Comparison of ENCODE assay signal across 8 cellular contexts in genomic region chr13:48094781-48095502, GRCh38. TPM values are rescaled to one million over a fixed set of nuclear protein-coding genes. Genes with fewer than 3 reads are reported as not detected.
DNase-seq lines count a peak whose midpoint lies in the region; ATAC-seq and TF ChIP-seq lines count a peak whose summit lies in the region.

A gene with protein sequence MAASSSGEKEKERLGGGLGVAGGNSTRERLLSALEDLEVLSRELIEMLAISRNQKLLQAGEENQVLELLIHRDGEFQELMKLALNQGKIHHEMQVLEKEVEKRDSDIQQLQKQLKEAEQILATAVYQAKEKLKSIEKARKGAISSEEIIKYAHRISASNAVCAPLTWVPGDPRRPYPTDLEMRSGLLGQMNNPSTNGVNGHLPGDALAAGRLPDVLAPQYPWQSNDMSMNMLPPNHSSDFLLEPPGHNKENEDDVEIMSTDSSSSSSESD (minus strand): TSS chr13:48095104. CDS start chr13:48095078, 26 bp downstream.

- peak in 2 of 3 donors; percentile 49 to 99 for TF ChIP-seq CTCF in lower leg skin (IDR thresholded peaks at IDR 0.05)

- TF ChIP-seq POLR2A in lower leg skin (IDR thresholded peaks at IDR 0.05), result peak in 1 of 2 donors; percentile 64

- peak; percentile 95 to 98 (median 96) for DNase-seq in CD8-positive, alpha-beta memory T cell
- DNase-seq in HK-2 (ENCODE audit: unreplicated experiment), result peak; percentile 91
- DNase-seq in NCI-H82 treated with DMSO at 0.1 percent for 48 hours (lab: John Stamatoyannopoulos, UW; ENCODE audit: unreplicated experiment), result peak; percentile 87
- DNase-seq in activated CD4-positive, alpha-beta memory T cell treated with anti-CD3 and anti-CD28 coated beads, Interleukin-2, amount 10 ng/mL, durations not matched to agents 7 days and 5 days, result peak; percentile 97
- peak; percentile 98 for DNase-seq in ecto neural progenitor cell (ENCODE audit: low spot score)
- peak; percentile 93 to 99 for DNase-seq in lower leg skin (ENCODE audit: low spot score in 2 of 2)
- DNase-seq in stimulated activated CD4-positive, alpha-beta T cell treated with anti-CD3 and anti-CD28 coated beads, Interleukin-4, amount 100 ng/mL, for 48 hours (ENCODE audit: low read depth in 2 of 2), result peak; percentile 94 to 96

- intact Hi-C loops in lower leg skin (cut with DNase I; ENCODE audit: low total_unique reads), result no loop called here

- H3K4me3 Mint-ChIP-seq in CD8-positive, alpha-beta memory T cell, result peak within 1 kb of the TSS; percentile 91 to 98 (median 96)
- peak within 1 kb of the TSS; percentile 93 for H3K4me3 Mint-ChIP-seq in activated CD4-positive, alpha-beta memory T cell treated with anti-CD3 and anti-CD28 coated beads, Interleukin-2, amount 10 ng/mL, durations not matched to agents 7 days and 5 days

- peak within 1 kb of the TSS; percentile 85 for H3K4me3 ChIP-seq in CD8-positive, alpha-beta memory T cell (ENCODE audit: low read length)
- H3K4me3 ChIP-seq in lower leg skin (ENCODE audit: low read depth, poor library complexity, severe bottlenecking), result peak within 1 kb of the TSS; percentile 94

- H3K27ac Mint-ChIP-seq in CD8-positive, alpha-beta memory T cell, result peak within 1 kb of the TSS; percentile 86 to 99 (median 96)
- peak within 1 kb of the TSS; percentile 82 for H3K27ac Mint-ChIP-seq in activated CD4-positive, alpha-beta memory T cell treated with anti-CD3 and anti-CD28 coated beads, Interleukin-2, amount 10 ng/mL, durations not matched to agents 7 days and 5 days

- H3K9me3 Mint-ChIP-seq in CD8-positive, alpha-beta memory T cell, result no peaks in the 10 kb centered on the region
- peaks cover 2% of the 10 kb centered on the region for H3K9me3 Mint-ChIP-seq in activated CD4-positive, alpha-beta memory T cell treated with anti-CD3 and anti-CD28 coated beads, Interleukin-2, amount 10 ng/mL, durations not matched to agents 7 days and 5 days

- peaks cover 0 to 20% (median 2%) of the 10 kb centered on the region in 3 donors for H3K36me3 Mint-ChIP-seq in CD8-positive, alpha-beta memory T cell
- H3K36me3 Mint-ChIP-seq in activated CD4-positive, alpha-beta memory T cell treated with anti-CD3 and anti-CD28 coated beads, Interleukin-2, amount 10 ng/mL, durations not matched to agents 7 days and 5 days (ENCODE audit: low read depth), result peaks cover 8% of the 10 kb centered on the region

- no peaks in the 10 kb centered on the region for H3K36me3 ChIP-seq in CD8-positive, alpha-beta memory T cell (ENCODE audit: insufficient read depth, low read length)

- peak; percentile 91 for ATAC-seq in GM19452 (IDR thresholded peaks at IDR 0.05; ENCODE audit: unreplicated experiment)

- peaks cover 27% of the 10 kb centered on the region for H3K4me1 ChIP-seq in CD8-positive, alpha-beta memory T cell (ENCODE audit: insufficient read depth, low read length)

- H3K9me3 ChIP-seq in CD8-positive, alpha-beta memory T cell (ENCODE audit: low read length), result no peaks in the 10 kb centered on the region

- H3K27me3 ChIP-seq in CD8-positive, alpha-beta memory T cell (ENCODE audit: insufficient read depth, low read length, poor library complexity, severe bottlenecking), result no peaks in the 10 kb centered on the region

- POLR2A ChIA-PET in CD8-positive, alpha-beta memory T cell (lab: Charles Lee), result interaction anchor here (0.6 to 1.9 kb wide), 11 partner anchors 16 to 881 kb away, joined by 3 to 13 read pairs (median 3); partner anchors contain the start of genes FNDC3A, ITM2B, NUDT15 and RB1
- POLR2A ChIA-PET in activated CD4-positive, alpha-beta memory T cell treated with anti-CD3 and anti-CD28 coated beads, Interleukin-2, amount 10 ng/mL, durations not matched to agents 7 days and 5 days (lab: Charles Lee), result interaction anchor here (0.5 to 3.5 kb wide), 23 partner anchors 9 to 656 kb away, joined by 3 to 61 read pairs (median 4); partner anchors contain the start of genes CYSLTR2, ITM2B, NUDT15 and RB1

- H3K27me3 Mint-ChIP-seq in CD8-positive, alpha-beta memory T cell, result peaks cover 2 to 3% of the 10 kb centered on the region in 2 donors
- H3K27me3 Mint-ChIP-seq in activated CD4-positive, alpha-beta memory T cell treated with anti-CD3 and anti-CD28 coated beads, Interleukin-2, amount 10 ng/mL, durations not matched to agents 7 days and 5 days, result peaks cover 3% of the 10 kb centered on the region

- H3K27ac ChIP-seq in CD8-positive, alpha-beta memory T cell (ENCODE audit: low read depth, low read length), result peak within 1 kb of the TSS; percentile 87

- H3K4me1 Mint-ChIP-seq in CD8-positive, alpha-beta memory T cell, result peaks cover 41 to 56% (median 51%) of the 10 kb centered on the region in 3 donors
- peaks cover 34% of the 10 kb centered on the region for H3K4me1 Mint-ChIP-seq in activated CD4-positive, alpha-beta memory T cell treated with anti-CD3 and anti-CD28 coated beads, Interleukin-2, amount 10 ng/mL, durations not matched to agents 7 days and 5 days

- CTCF ChIA-PET in CD8-positive, alpha-beta memory T cell (lab: Charles Lee), result interaction anchor here (0.7 to 4.3 kb wide), 32 partner anchors 9 to 1428 kb away, joined by 3 to 39 read pairs (median 4); partner anchors contain the start of genes ITM2B and NUDT15
- CTCF ChIA-PET in activated CD4-positive, alpha-beta memory T cell treated with anti-CD3 and anti-CD28 coated beads, Interleukin-2, amount 10 ng/mL, durations not matched to agents 7 days and 5 days (lab: Charles Lee), result interaction anchor here (0.6 to 2.8 kb wide), 38 partner anchors 8 to 722 kb away, joined by 3 to 38 read pairs (median 4); partner anchors contain the start of genes CYSLTR2, ITM2B, NUDT15 and SUCLA2

- WGBS in lower leg skin, 2 donors, result 10 to 12% methylated on average over 43 to 54 of the region's 54 CpGs

RNA-seq across cellular contexts. Expression of the gene that starts here (rescaled TPM):
- total RNA-seq in CD8-positive, alpha-beta memory T cell, result 10 to 100 TPM; 61.1 to 68.1 TPM
- 105 TPM for polyA plus RNA-seq in CD8-positive, alpha-beta memory T cell
- total RNA-seq in activated CD4-positive, alpha-beta memory T cell treated with anti-CD3 and anti-CD28 coated beads, Interleukin-2, amount 10 ng/mL, durations not matched to agents 7 days and 5 days, result 10 to 100 TPM; 55.2 to 61.1 TPM
- 10 to 100 TPM; 33.1 to 49.6 (median 37.7) TPM for total RNA-seq in lower leg skin

Comparison
In these comparisons a context has a peak if more than half of its experiments do, and no peak if none do; other contexts are left out.
1. Peak in every context shown above with its lines: DNase-seq, ATAC-seq, H3K4me3 ChIP-seq and H3K27ac ChIP-seq.